In the genomic region with DNA sequence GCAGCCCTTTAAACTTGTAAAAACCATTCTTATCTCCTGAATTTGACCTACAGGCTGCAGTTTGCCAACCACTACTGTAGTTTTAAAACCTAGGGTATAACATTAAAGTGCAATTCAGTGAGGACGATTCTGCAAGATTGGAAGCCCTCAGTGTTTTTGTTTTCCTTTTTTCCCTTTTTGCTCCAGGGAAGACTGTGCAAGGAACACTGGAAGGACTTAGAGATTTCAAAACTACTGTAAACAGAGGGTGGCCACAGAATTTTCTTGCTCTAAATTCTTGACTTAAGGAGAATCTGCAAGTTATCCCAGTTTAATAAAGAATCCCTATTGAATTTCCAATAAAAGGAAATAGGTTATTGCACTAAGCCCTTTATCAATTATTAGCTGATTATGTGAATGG, we compare ENCODE assay signal across 13 cellular contexts.
"Had no signal": no experiment of that assay in that cellular context is flagged by ENCODE, and none has a peak within 500 bp of the region (broad histone marks: within the 10 kb centered on the region; RNA-seq: fewer than 3 reads in every experiment).

No MANE protein-coding gene starts in this region.

- H3K27ac Mint-ChIP-seq: activated T-helper 2 cell treated with anti-CD3 and anti-CD28 coated beads, Interferon-gamma antibody, Interleukin-2, Interleukin-4, amounts not matched to agents 10 μg/mL and 5 μg/mL and 100 μg/mL, durations not matched to agents 14 hours and 24 hours and 36 hours; progenitor cell of endocrine pancreas; stimulated activated naive B cell treated with anti-CD40 and anti-IgM and Interleukin-4, amounts not matched to agents 10 μg/mL and 1 μg/mL and 100 μg/mL, for 72 hours had no signal

- H3K27me3 ChIP-seq: neutrophil, upper lobe of right lung had no signal

- ATAC-seq: left colon; stimulated activated naive B cell treated with anti-CD40 and anti-IgM and Interleukin-4, amounts not matched to agents 10 μg/mL and 1 μg/mL and 100 μg/mL, for 72 hours; upper lobe of right lung had no signal

- H3K9me3 Mint-ChIP-seq: activated T-helper 2 cell treated with anti-CD3 and anti-CD28 coated beads, Interferon-gamma antibody, Interleukin-2, Interleukin-4, amounts not matched to agents 10 μg/mL and 5 μg/mL and 100 μg/mL, durations not matched to agents 14 hours and 24 hours and 36 hours had no signal

- H3K9me3 ChIP-seq: neutrophil, upper lobe of right lung had no signal

- H3K36me3 ChIP-seq: neutrophil, upper lobe of right lung had no signal

- DNase-seq: activated CD4-positive, CD25-positive, alpha-beta regulatory T cell; activated naive CD4-positive, alpha-beta T cell treated with anti-CD3 and anti-CD28 coated beads, Interleukin-2, amount 50 U/mL, for 16 hours; central memory CD4-positive, alpha-beta T cell; cortex of kidney; left colon; stimulated activated CD4-positive, alpha-beta T cell treated with anti-CD3 and anti-CD28 coated beads, Interleukin-1b, Interleukin-23, amount 100 ng/mL, for 48 hours; stimulated activated naive B cell treated with anti-CD40 and anti-IgM and Interleukin-4, amounts not matched to agents 10 μg/mL and 1 μg/mL and 100 μg/mL, for 72 hours; T-helper 2 cell; upper lobe of right lung had no signal

- H3K4me1 ChIP-seq: upper lobe of right lung had no signal

- H3K27ac ChIP-seq: neutrophil, upper lobe of right lung had no signal

- H3K4me3 Mint-ChIP-seq: stimulated activated naive B cell treated with anti-CD40 and anti-IgM and Interleukin-4, amounts not matched to agents 10 μg/mL and 1 μg/mL and 100 μg/mL, for 72 hours had no signal

- H3K36me3 Mint-ChIP-seq: stimulated activated naive B cell treated with anti-CD40 and anti-IgM and Interleukin-4, amounts not matched to agents 10 μg/mL and 1 μg/mL and 100 μg/mL, for 72 hours had no signal

- H3K4me3 ChIP-seq: lung, upper lobe of right lung had no signal

- H3K27me3 Mint-ChIP-seq: progenitor cell of endocrine pancreas; stimulated activated naive B cell treated with anti-CD40 and anti-IgM and Interleukin-4, amounts not matched to agents 10 μg/mL and 1 μg/mL and 100 μg/mL, for 72 hours had no signal
